1 cellular context compared by ENCODE assay signal in genomic region chr6:158021814-158022748, GRCh38.
TF ChIP-seq lines count a peak whose summit lies in the region.

No MANE protein-coding gene starts in this region.

TF ChIP-seq in IMR-90, 13 proteins besides CTCF, POLR2A, EP300 and RAD21:
- TF ChIP-seq RFX5 (IDR thresholded peaks at IDR 0.05; ENCODE audit: low read depth, low read length) (no peak), NFE2L2 (IDR thresholded peaks at IDR 0.05; ENCODE audit: low read depth, low read length) (no peak), RCOR1 (IDR thresholded peaks at IDR 0.05; ENCODE audit: insufficient replicate concordance, low read length) (no peak), SMC3 (IDR thresholded peaks at IDR 0.05; ENCODE audit: low read depth, low read length) (no peak), USF2 (IDR thresholded peaks at IDR 0.05; ENCODE audit: low read depth, low read length) (no peak), CHD1 (IDR thresholded peaks at IDR 0.05; ENCODE audit: low read depth, low read length) (no peak), CEBPB (IDR thresholded peaks at IDR 0.05; ENCODE audit: low read depth, low read length) (no peak), MAZ (IDR thresholded peaks at IDR 0.05; ENCODE audit: borderline replicate concordance, low read depth, low read length) (no peak), MXI1 (IDR thresholded peaks at IDR 0.05; ENCODE audit: borderline replicate concordance, low read depth, low read length) (no peak), FOS (IDR thresholded peaks at IDR 0.05; ENCODE audit: low read depth, low read length) (no peak), ELK1 (IDR thresholded peaks at IDR 0.05; ENCODE audit: borderline replicate concordance, low read depth, low read length) (no peak), MAFK (IDR thresholded peaks at IDR 0.05; ENCODE audit: low read depth, low read length) (no peak), BHLHE40 (IDR thresholded peaks at IDR 0.05; ENCODE audit: low read depth, low read length) (no peak)
